Comparison of ENCODE assay signal across 8 cellular contexts in the genomic region with DNA sequence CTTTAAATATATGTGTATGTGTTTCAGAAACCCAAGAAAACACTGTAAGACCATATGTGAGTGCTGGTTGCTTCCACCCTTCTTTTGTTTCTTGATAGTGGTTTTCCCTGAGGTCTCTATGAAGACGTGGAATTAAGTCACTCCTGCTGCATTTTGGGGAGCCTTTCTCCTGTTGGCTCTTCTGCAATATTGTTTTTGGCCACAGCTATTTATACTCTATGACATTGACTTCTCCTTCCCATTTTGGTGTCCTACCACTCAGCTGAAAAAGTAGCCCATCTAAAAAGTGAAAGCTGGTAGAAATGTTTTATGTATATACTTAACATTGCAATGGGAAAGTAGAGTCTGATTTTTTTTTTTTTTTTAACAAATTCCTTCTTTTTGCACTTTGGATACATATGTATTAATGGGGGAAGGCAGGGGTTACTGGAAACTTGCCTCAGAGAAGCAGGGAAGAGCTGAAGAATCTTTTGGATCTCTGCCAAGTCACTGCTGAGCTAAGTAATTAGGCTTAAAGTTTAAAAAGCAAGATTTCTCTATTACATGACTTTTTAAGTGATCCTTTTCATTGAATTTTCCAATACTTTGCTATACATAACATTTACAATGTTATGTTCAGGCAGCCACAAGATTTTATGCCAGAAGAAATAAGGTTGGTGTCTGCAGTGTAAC. TPM values are rescaled to one million over a fixed set of nuclear protein-coding genes. Genes with fewer than 3 reads are reported as not detected.
DNase-seq lines count a peak whose midpoint lies in the region; ATAC-seq and TF ChIP-seq lines count a peak whose summit lies in the region.

No MANE protein-coding gene starts in this region.

- peak overlapping the region; percentile 84 for H3K9ac ChIP-seq in SU-DHL-6 (ENCODE audit: low read length)

- TF ChIP-seq CTCF in right atrium auricular region (IDR thresholded peaks at IDR 0.05) (no peak), SU-DHL-6 (IDR thresholded peaks at IDR 0.05; ENCODE audit: insufficient read depth, low read length, poor library complexity, severe bottlenecking) (no peak), hepatocyte (IDR thresholded peaks at IDR 0.05; ENCODE audit: poor library complexity) (no peak)

- no peaks in the 10 kb centered on the region for H3K4me1 ChIP-seq in right cardiac atrium (ENCODE audit: control insufficient read depth, insufficient read depth, low read length)
- H3K4me1 ChIP-seq in right atrium auricular region, result peaks cover 0 to 33% of the 10 kb centered on the region in 2 donors
- peaks cover 14% of the 10 kb centered on the region for H3K4me1 ChIP-seq in hepatocyte (ENCODE audit: insufficient read depth)

- no peaks in the 10 kb centered on the region for H3K9me3 ChIP-seq in right cardiac atrium (ENCODE audit: control insufficient read depth, low read length)
- H3K9me3 ChIP-seq in right atrium auricular region, result no peaks in the 10 kb centered on the region
- H3K9me3 ChIP-seq in SU-DHL-6 (ENCODE audit: insufficient read depth, low read length), result no peaks in the 10 kb centered on the region
- H3K9me3 ChIP-seq in hepatocyte (ENCODE audit: low read depth), result no peaks in the 10 kb centered on the region

- no peak for DNase-seq in right cardiac atrium
- no peak for DNase-seq in right atrium auricular region (ENCODE audit: low spot score)
- peak; percentile 44 for DNase-seq in hepatocyte (ENCODE audit: low spot score)
- DNase-seq in GM19240 (ENCODE audit: insufficient read length, low spot score), result no peak

- no peak overlapping the region for H3K27ac ChIP-seq in right cardiac atrium (ENCODE audit: low read length)
- H3K27ac ChIP-seq in right atrium auricular region, result no peak overlapping the region
- H3K27ac ChIP-seq in SU-DHL-6 (ENCODE audit: low read depth, low read length), result 0 out of 2 replicates have a peak overlapping the region, but pooled peaks have one; percentile 70
- no peak overlapping the region for H3K27ac ChIP-seq in hepatocyte

- H3K27me3 ChIP-seq in right cardiac atrium (ENCODE audit: control insufficient read depth, insufficient read depth) (no peaks in the 10 kb centered on the region), right atrium auricular region (no peaks in the 10 kb centered on the region), SU-DHL-6 (ENCODE audit: low read length) (no peaks in the 10 kb centered on the region), hepatocyte (no peaks in the 10 kb centered on the region)

- intact Hi-C loops in right cardiac atrium (cut with DNase I), result no loop called here

- ATAC-seq in right cardiac atrium (no peak), GM18868 (IDR thresholded peaks at IDR 0.05; ENCODE audit: unreplicated experiment) (no peak), HG02852 (IDR thresholded peaks at IDR 0.05; ENCODE audit: unreplicated experiment) (no peak), GM19324 (IDR thresholded peaks at IDR 0.05; ENCODE audit: low FRiP score, unreplicated experiment) (no peak)

- H2AFZ ChIP-seq in SU-DHL-6 (ENCODE audit: low read depth, low read length, severe bottlenecking) (no peak overlapping the region), hepatocyte (no peak overlapping the region)

- H3K4me3 ChIP-seq in right cardiac atrium (ENCODE audit: low read length) (peak overlapping the region; percentile 86), right atrium auricular region (peak overlapping the region in 1 of 2 donors; percentile 91), SU-DHL-6 (ENCODE audit: insufficient read depth, low read length, poor library complexity, severe bottlenecking) (peak overlapping the region; percentile 92), hepatocyte (peak overlapping the region; percentile 59)

- 14% methylated on average over 1 of the region's 1 CpG for WGBS in right cardiac atrium
- WGBS in hepatocyte (ENCODE audit: low lambda C conversion rate, missing lambda C conversion rate), result 63% methylated on average over 1 of the region's 1 CpG

- no peaks in the 10 kb centered on the region; the same call in 1 of the 2 replicates for H4K20me1 ChIP-seq in SU-DHL-6 (ENCODE audit: low read depth, low read length)
- peaks cover 34% of the 10 kb centered on the region for H4K20me1 ChIP-seq in hepatocyte (ENCODE audit: insufficient read depth, poor library complexity, severe bottlenecking)

- peak overlapping the region; percentile 89 for H3K4me2 ChIP-seq in SU-DHL-6 (ENCODE audit: low read depth, low read length, poor library complexity, severe bottlenecking)
- H3K4me2 ChIP-seq in hepatocyte, result peak overlapping the region; percentile 91

- no peaks in the 10 kb centered on the region for H3F3A ChIP-seq in SU-DHL-6 (ENCODE audit: insufficient read depth)

- no peaks in the 10 kb centered on the region for H3K9me2 ChIP-seq in SU-DHL-6 (replicated peaks; ENCODE audit: insufficient read depth, low read length)
- no peaks in the 10 kb centered on the region for H3K9me2 ChIP-seq in hepatocyte (replicated peaks; ENCODE audit: insufficient read depth)

- H3K36me3 ChIP-seq in right atrium auricular region (peaks cover 7% of the 10 kb centered on the region), SU-DHL-6 (ENCODE audit: low read length) (no peaks in the 10 kb centered on the region), hepatocyte (replicated peaks; ENCODE audit: insufficient read depth, low read depth) (no peaks in the 10 kb centered on the region)

- H3K79me2 ChIP-seq in SU-DHL-6 (ENCODE audit: insufficient read depth, low read length), result peaks cover 64% of the 10 kb centered on the region
- H3K79me2 ChIP-seq in hepatocyte, result peaks cover 65% of the 10 kb centered on the region

RNA-seq across cellular contexts. Expression of a gene that starts 1.8 kb away (rescaled TPM):
- total RNA-seq in right cardiac atrium, result 10 to 100 TPM; 32.8 to 42.8 (median 36.4) TPM
- 23.4 TPM for polyA plus RNA-seq in right cardiac atrium
- 10 to 100 TPM; 33.6 to 45.3 TPM for total RNA-seq in right atrium auricular region
- 90.9 and 101 TPM in 2 replicates for total RNA-seq in hepatocyte
- polyA plus RNA-seq in hepatocyte, result 39.4 and 44.5 TPM in 2 replicates

RNA-seq across cellular contexts. Expression of a gene that starts 48.7 kb away (rescaled TPM):
- total RNA-seq in right cardiac atrium (10 to 100 TPM; 40.1 to 45.8 (median 44.6) TPM), right atrium auricular region (10 to 100 TPM; 37.7 to 50.3 TPM), hepatocyte (86.9 and 107 TPM in 2 replicates)
- polyA plus RNA-seq in right cardiac atrium (17.7 TPM), hepatocyte (40.0 and 44.8 TPM in 2 replicates)
